Comparison of ENCODE assay signal across 24 cellular contexts in genomic region chr5:73994963-73995362, GRCh38.
DNase-seq lines count a peak whose midpoint lies in the region; ATAC-seq and TF ChIP-seq lines count a peak whose summit lies in the region.
"Had no signal": no experiment of that assay in that cellular context is flagged by ENCODE, and none has a peak within 500 bp of the region (broad histone marks: within the 10 kb centered on the region; RNA-seq: fewer than 3 reads in every experiment).

No MANE protein-coding gene starts in this region.

- no peak for TF ChIP-seq EP300 in sigmoid colon (IDR thresholded peaks at IDR 0.05)

- no peak for TF ChIP-seq POLR2A in sigmoid colon (IDR thresholded peaks at IDR 0.05)

- intact Hi-C loops in sigmoid colon (cut with DNase I) = no loop called here

- POLR2A ChIA-PET in WTC11 (lab: Charles Lee) = no interaction called here

- H3K4me3 ChIP-seq in sigmoid colon = no peak overlapping the region
- H3K4me3 ChIP-seq: body of pancreas, lung, skin epidermis had no signal

- no peak overlapping the region for H3K27ac Mint-ChIP-seq in WTC11
- no peak overlapping the region for H3K27ac Mint-ChIP-seq in type B pancreatic cell
- no peak overlapping the region for H3K27ac Mint-ChIP-seq in natural killer cell treated with Interleukin-12 subunit alpha and Interleukin-12 subunit beta and Interleukin-15 and Interleukin-18, amount 100 ng/mL, for 72 hours
- H3K27ac Mint-ChIP-seq: activated T-helper 2 cell treated with anti-CD3 and anti-CD28 coated beads, Interferon-gamma antibody, Interleukin-2, Interleukin-4, amounts not matched to agents 10 μg/mL and 5 μg/mL and 100 μg/mL, durations not matched to agents 14 hours and 24 hours and 36 hours had no signal

- CTCF ChIA-PET in WTC11 (lab: Charles Lee) = no interaction called here

- H3K4me1 ChIP-seq in sigmoid colon = peaks cover 0 to 23% (median 15%) of the 10 kb centered on the region in 4 donors
- H3K4me1 ChIP-seq: body of pancreas had no signal

- peaks cover 29% of the 10 kb centered on the region for H3K9me3 Mint-ChIP-seq in WTC11
- peaks cover 5% of the 10 kb centered on the region for H3K9me3 Mint-ChIP-seq in type B pancreatic cell
- H3K9me3 Mint-ChIP-seq in natural killer cell treated with Interleukin-12 subunit alpha and Interleukin-12 subunit beta and Interleukin-15 and Interleukin-18, amount 100 ng/mL, for 72 hours = no peaks in the 10 kb centered on the region
- H3K9me3 Mint-ChIP-seq: activated T-helper 2 cell treated with anti-CD3 and anti-CD28 coated beads, Interferon-gamma antibody, Interleukin-2, Interleukin-4, amounts not matched to agents 10 μg/mL and 5 μg/mL and 100 μg/mL, durations not matched to agents 14 hours and 24 hours and 36 hours had no signal

- H3K9me3 ChIP-seq in sigmoid colon = no peaks in the 10 kb centered on the region
- H3K9me3 ChIP-seq: body of pancreas had no signal

- DNase-seq in SIG-M5 treated with dmso at 0.1 percent for 504 hours (lab: John Stamatoyannopoulos, UW; ENCODE audit: unreplicated experiment) = peak; percentile 11
- DNase-seq in SIG-M5 (lab: John Stamatoyannopoulos, UW) = no peak
- DNase-seq in WTC11 (ENCODE audit: low spot score) = no peak
- no peak for DNase-seq in type B pancreatic cell (ENCODE audit: extremely low spot score, unreplicated experiment)
- no peak for DNase-seq in natural killer cell treated with Interleukin-12 subunit alpha and Interleukin-12 subunit beta and Interleukin-15 and Interleukin-18, amount 100 ng/mL, for 72 hours (ENCODE audit: low spot score)
- DNase-seq in sigmoid colon = no peak
- DNase-seq in NCI-H774 (lab: John Stamatoyannopoulos, UW) = no peak
- DNase-seq: 8988T; activated CD4-positive, alpha-beta T cell treated with anti-CD3 and anti-CD28 coated beads, Interleukin-2, amount 50 U/mL, for 48 hours; activated CD8-positive, alpha-beta memory T cell treated with anti-CD3 and anti-CD28 coated beads, Interleukin-2, amount 50 U/mL, for 48 hours; AML-193; body of pancreas; DMS79; H7; NCI-H1048; NCI-H187; NCI-H2227 treated with DMSO at 0.1 percent for 48 hours; Right ventricle myocardium superior; stimulated activated CD4-positive, alpha-beta T cell treated with anti-CD3 and anti-CD28 coated beads, Interleukin-1b, Interleukin-23, amount 100 ng/mL, for 48 hours; SW 1271 had no signal

- TF ChIP-seq CTCF in WTC11 (IDR thresholded peaks at IDR 0.05) (no peak), type B pancreatic cell (conservative IDR thresholded peaks at IDR 0.05) (peak; percentile 46), sigmoid colon (IDR thresholded peaks at IDR 0.05) (no peak)

- H3K4me1 Mint-ChIP-seq in WTC11 (peaks cover 13% of the 10 kb centered on the region), type B pancreatic cell (ENCODE audit: unreplicated experiment) (peaks cover 34% of the 10 kb centered on the region)
- no peaks in the 10 kb centered on the region for H3K4me1 Mint-ChIP-seq in natural killer cell treated with Interleukin-12 subunit alpha and Interleukin-12 subunit beta and Interleukin-15 and Interleukin-18, amount 100 ng/mL, for 72 hours (ENCODE audit: low read depth in 2 of 2)

- no peak overlapping the region for H3K27ac ChIP-seq in sigmoid colon
- H3K27ac ChIP-seq: body of pancreas, skin epidermis had no signal

- H3K27me3 Mint-ChIP-seq in WTC11 (ENCODE audit: low read depth) (peaks cover 5% of the 10 kb centered on the region), type B pancreatic cell (no peaks in the 10 kb centered on the region)
- H3K27me3 Mint-ChIP-seq in natural killer cell treated with Interleukin-12 subunit alpha and Interleukin-12 subunit beta and Interleukin-15 and Interleukin-18, amount 100 ng/mL, for 72 hours = peaks cover 22 to 45% of the 10 kb centered on the region in 2 donors

- no peaks in the 10 kb centered on the region for H3K36me3 ChIP-seq in sigmoid colon

- no peaks in the 10 kb centered on the region for H3K27me3 ChIP-seq in sigmoid colon
- H3K27me3 ChIP-seq: body of pancreas had no signal

- peaks cover 16% of the 10 kb centered on the region for H3K36me3 Mint-ChIP-seq in WTC11
- peaks cover 4% of the 10 kb centered on the region for H3K36me3 Mint-ChIP-seq in type B pancreatic cell
- no peaks in the 10 kb centered on the region for H3K36me3 Mint-ChIP-seq in natural killer cell treated with Interleukin-12 subunit alpha and Interleukin-12 subunit beta and Interleukin-15 and Interleukin-18, amount 100 ng/mL, for 72 hours

- WGBS in sigmoid colon, 2 donors = 89 to 90% methylated on average over 2 of the region's 2 CpGs

- H3K4me3 Mint-ChIP-seq in WTC11 = no peak overlapping the region
- no peak overlapping the region for H3K4me3 Mint-ChIP-seq in type B pancreatic cell
- no peak overlapping the region for H3K4me3 Mint-ChIP-seq in natural killer cell treated with Interleukin-12 subunit alpha and Interleukin-12 subunit beta and Interleukin-15 and Interleukin-18, amount 100 ng/mL, for 72 hours

- ATAC-seq in WTC11 (peak; percentile 83), esophagus mucosa (peak; percentile 59)
- no peak for ATAC-seq in natural killer cell treated with Interleukin-12 subunit alpha and Interleukin-12 subunit beta and Interleukin-15 and Interleukin-18, amount 100 ng/mL, for 72 hours
- ATAC-seq: body of pancreas had no signal

TF ChIP-seq in WTC11, 78 proteins besides CTCF, POLR2A, EP300 and RAD21 (continues in another document):
- TF ChIP-seq OVOL2 (CRISPR knock-in tag; IDR thresholded peaks at IDR 0.05; ENCODE audit: borderline replicate concordance) (no peak), SOX15 (CRISPR knock-in tag; IDR thresholded peaks at IDR 0.05) (no peak), ZNF532 (CRISPR knock-in tag; IDR thresholded peaks at IDR 0.05; ENCODE audit: borderline replicate concordance) (no peak), HMGA2 (CRISPR knock-in tag; IDR thresholded peaks at IDR 0.05) (no peak), ATF1 (CRISPR knock-in tag; IDR thresholded peaks at IDR 0.05) (no peak), ZMAT4 (CRISPR knock-in tag; IDR thresholded peaks at IDR 0.05) (no peak), RELA (CRISPR knock-in tag; IDR thresholded peaks at IDR 0.05; ENCODE audit: borderline replicate concordance) (no peak), NR3C1 (CRISPR knock-in tag; conservative IDR thresholded peaks at IDR 0.05; ENCODE audit: low read depth) (no peak), CREB1 (CRISPR knock-in tag; IDR thresholded peaks at IDR 0.05) (no peak), HMGXB4 (CRISPR knock-in tag; IDR thresholded peaks at IDR 0.05) (no peak), SP1 (CRISPR knock-in tag; conservative IDR thresholded peaks at IDR 0.05) (no peak), IRF2 (CRISPR knock-in tag; IDR thresholded peaks at IDR 0.05; ENCODE audit: borderline replicate concordance, low read depth) (no peak), CDX4 (CRISPR knock-in tag; IDR thresholded peaks at IDR 0.05; ENCODE audit: borderline replicate concordance) (no peak)

Comparison
In these comparisons a context has a peak if more than half of its experiments do, and no peak if none do; other contexts are left out.
1. ATAC-seq: peak in WTC11 (single experiment) and esophagus mucosa (single experiment); none in natural killer cell treated with Interleukin-12 subunit alpha and Interleukin-12 subunit beta and Interleukin-15 and Interleukin-18, amount 100 ng/mL, for 72 hours (0 of 2).